10 cellular contexts compared by ENCODE assay signal in the genomic region with DNA sequence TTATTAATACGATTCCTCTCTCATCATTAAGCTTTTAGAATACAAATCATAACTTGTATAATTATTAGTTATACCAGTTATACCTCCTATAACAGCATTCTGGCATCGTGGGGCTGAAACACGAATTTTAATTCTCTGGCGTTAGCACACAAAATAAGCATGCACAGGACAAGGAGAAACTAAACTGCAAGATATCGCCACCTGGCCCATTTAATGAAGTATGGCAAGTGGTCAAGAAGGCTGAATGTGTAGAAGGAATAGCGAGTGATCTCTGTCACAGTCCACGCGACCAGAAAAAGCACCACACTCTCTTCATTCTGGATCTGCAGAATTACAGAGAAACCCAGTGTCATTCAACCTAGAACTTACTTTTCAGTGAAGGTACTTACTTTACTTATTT. TPM values are rescaled to one million over a fixed set of nuclear protein-coding genes. Genes with fewer than 3 reads are reported as not detected.
A peak's percentile ranks its signal among the peaks of the same experiment; 100 is the strongest.
DNase-seq lines count a peak whose midpoint lies in the region; ATAC-seq, FAIRE-seq and TF ChIP-seq lines count a peak whose summit lies in the region.
"Had no signal": no experiment of that assay in that cellular context is flagged by ENCODE, and none has a peak within 500 bp of the region (broad histone marks: within the 10 kb centered on the region; RNA-seq: fewer than 3 reads in every experiment).

No MANE protein-coding gene starts in this region.

- peak; percentile 77; a peak in 5 of 6 replicates for ATAC-seq in A549
- peak; percentile 55 for ATAC-seq in GM18498 (IDR thresholded peaks at IDR 0.05; ENCODE audit: unreplicated experiment)
- ATAC-seq in HG03039 (IDR thresholded peaks at IDR 0.05; ENCODE audit: unreplicated experiment): no peak
- no peak for ATAC-seq in activated T-cell treated with anti-CD3 and anti-CD28 coated beads, Interleukin-2, amount 50 U/mL, for 72 hours (replicated peaks in 1 of 2)
- ATAC-seq in GM19395 (IDR thresholded peaks at IDR 0.05; ENCODE audit: unreplicated experiment): no peak

- 75% methylated on average over 8 of the region's 8 CpGs for WGBS in A549 (ENCODE audit: missing lambda C conversion rate)

- no peak for FAIRE-seq in A549 (lab: Jason Lieb, UNC)

- no peak for TF ChIP-seq EP300 in A549 (IDR thresholded peaks at IDR 0.05)

- H3K27me3 Mint-ChIP-seq in activated T-cell treated with anti-CD3 and anti-CD28 coated beads, Interleukin-2, amount 50 U/mL, for 72 hours (ENCODE audit: low read depth): no peaks in the 10 kb centered on the region
- H3K27me3 Mint-ChIP-seq: activated naive CD4-positive, alpha-beta T cell treated with anti-CD3 and anti-CD28 coated beads, Interleukin-2, amount 50 U/mL, for 24 hours had no signal

- TF ChIP-seq POLR2A in A549 (IDR thresholded peaks at IDR 0.05; ENCODE audit: low read length): no peak

- POLR2A ChIA-PET in A549 (lab: Yijun Ruan, JAX): no interaction called here

- DNase-seq in A549 (ENCODE audit: low read depth in 1 of 2, low spot score in 1 of 2) (peak; percentile 35 to 40), NOMO-1 treated with dmso at 0.1 percent for 144 hours (lab: John Stamatoyannopoulos, UW; ENCODE audit: unreplicated experiment) (peak; percentile 37), fibroblast of peridontal ligament (ENCODE audit: extremely low read depth) (peak; percentile 45), NCI-H1417 treated with DMSO at 0.1 percent for 48 hours (lab: John Stamatoyannopoulos, UW) (no peak)
- DNase-seq in activated T-cell treated with anti-CD3 and anti-CD28 coated beads, Interleukin-2, amount 50 U/mL, for 72 hours: no peak
- DNase-seq: substantia nigra had no signal

- H3K4me2 ChIP-seq in A549: no peak overlapping the region

- TF ChIP-seq CTCF in A549 (IDR thresholded peaks at IDR 0.05): peak; percentile 29; the same call in 2 of the 3 replicates

- peak; percentile 51 to 58; a peak in 4 of 5 replicates for TF ChIP-seq RAD21 in A549 (conservative IDR thresholded peaks at IDR 0.05 in 1 of 2, IDR thresholded peaks at IDR 0.05 in 1 of 2)

- H3K9me3 ChIP-seq in A549: no peaks in the 10 kb centered on the region

- no peak overlapping the region for H3K4me3 Mint-ChIP-seq in activated T-cell treated with anti-CD3 and anti-CD28 coated beads, Interleukin-2, amount 50 U/mL, for 72 hours
- H3K4me3 Mint-ChIP-seq: activated naive CD4-positive, alpha-beta T cell treated with anti-CD3 and anti-CD28 coated beads, Interleukin-2, amount 50 U/mL, for 24 hours had no signal

- no peak overlapping the region for H3K27ac Mint-ChIP-seq in activated T-cell treated with anti-CD3 and anti-CD28 coated beads, Interleukin-2, amount 50 U/mL, for 72 hours
- H3K27ac Mint-ChIP-seq: activated naive CD4-positive, alpha-beta T cell treated with anti-CD3 and anti-CD28 coated beads, Interleukin-2, amount 50 U/mL, for 24 hours had no signal

- no peaks in the 10 kb centered on the region for H3K4me1 ChIP-seq in A549

- CTCF ChIA-PET in A549 (lab: Yijun Ruan, JAX): interaction anchor here (0.7 to 2.2 kb wide), 11 partner anchors 34 to 515 kb away, joined by 3 to 13 read pairs (median 4); partner anchors contain the start of gene ST8SIA6

- H3K4me1 Mint-ChIP-seq in activated T-cell treated with anti-CD3 and anti-CD28 coated beads, Interleukin-2, amount 50 U/mL, for 72 hours (ENCODE audit: low read depth): no peaks in the 10 kb centered on the region
- H3K4me1 Mint-ChIP-seq: activated naive CD4-positive, alpha-beta T cell treated with anti-CD3 and anti-CD28 coated beads, Interleukin-2, amount 50 U/mL, for 24 hours had no signal

- H3K27ac ChIP-seq in A549: no peak overlapping the region

- no peaks in the 10 kb centered on the region for H3K36me3 Mint-ChIP-seq in activated T-cell treated with anti-CD3 and anti-CD28 coated beads, Interleukin-2, amount 50 U/mL, for 72 hours (ENCODE audit: insufficient read depth in 2 of 2)
- H3K36me3 Mint-ChIP-seq: activated naive CD4-positive, alpha-beta T cell treated with anti-CD3 and anti-CD28 coated beads, Interleukin-2, amount 50 U/mL, for 24 hours had no signal

- no peak overlapping the region for H3K4me3 ChIP-seq in A549

- H3K9me3 Mint-ChIP-seq in activated T-cell treated with anti-CD3 and anti-CD28 coated beads, Interleukin-2, amount 50 U/mL, for 72 hours: no peaks in the 10 kb centered on the region
- H3K9me3 Mint-ChIP-seq: activated naive CD4-positive, alpha-beta T cell treated with anti-CD3 and anti-CD28 coated beads, Interleukin-2, amount 50 U/mL, for 24 hours had no signal

TF ChIP-seq in A549, 52 proteins besides CTCF, POLR2A, EP300 and RAD21:
- TF ChIP-seq KDM1A (IDR thresholded peaks at IDR 0.05; ENCODE audit: low read depth) (no peak), GATA3 (IDR thresholded peaks at IDR 0.05; ENCODE audit: borderline replicate concordance) (no peak), SMC3 (IDR thresholded peaks at IDR 0.05) (peak; percentile 66)

RNA-seq across cellular contexts. Expression of gene HACD1, which starts 18.1 kb away (rescaled TPM):
- polyA plus RNA-seq in A549 (2011; rRNA removed) (74.1 and 92.1 TPM in 2 replicates), A549 (2017; fragmentation: RNase III; extraction: RNeasy Plus Mini Kit Qiagen cat#74134 plus additional on column Dnase treatment) (44.9 to 49.1 TPM (median 48.6 TPM) in 3 replicates)
- polyA plus RNA-seq in A549 (2012; cell fraction: cytosol; rRNA removed): 25.8 and 29.8 TPM in 2 replicates
- polyA plus RNA-seq in A549 (2012; cell fraction: nucleus; rRNA removed): 16.4 and 30.2 TPM in 2 replicates
- 19.4 and 20.1 TPM in 2 replicates for polyA minus RNA-seq in A549 (2011; rRNA and poly(A)+ RNA removed)
- 1 to 10 TPM; 4.2 to 5.4 TPM for total RNA-seq in activated T-cell treated with anti-CD3 and anti-CD28 coated beads, Interleukin-2, amount 50 U/mL, for 72 hours

RNA-seq across cellular contexts. Expression of gene STAM, which starts 44.9 kb away (rescaled TPM):
- polyA plus RNA-seq in A549 (2011; rRNA removed): 37.3 and 51.7 TPM in 2 replicates
- 18.1 and 20.2 TPM in 2 replicates for polyA plus RNA-seq in A549 (2012; cell fraction: cytosol; rRNA removed)
- polyA plus RNA-seq in A549 (2012; cell fraction: nucleus; rRNA removed): 16.5 and 17.0 TPM in 2 replicates
- 24.2 to 24.4 TPM (median 24.4 TPM) in 3 replicates for polyA plus RNA-seq in A549 (2017; fragmentation: RNase III; extraction: RNeasy Plus Mini Kit Qiagen cat#74134 plus additional on column Dnase treatment)
- polyA minus RNA-seq in A549 (2011; rRNA and poly(A)+ RNA removed): 19.1 and 24.3 TPM in 2 replicates
- total RNA-seq in activated T-cell treated with anti-CD3 and anti-CD28 coated beads, Interleukin-2, amount 50 U/mL, for 72 hours: 10 to 100 TPM; 33.3 to 36.5 TPM

Comparison
In these comparisons a context has a peak if more than half of its experiments do, and no peak if none do; other contexts are left out.
1. ATAC-seq: peak in A549 (2 of 2) and GM18498 (single experiment); none in HG03039 (single experiment), activated T-cell treated with anti-CD3 and anti-CD28 coated beads, Interleukin-2, amount 50 U/mL, for 72 hours (0 of 2) and GM19395 (single experiment).
2. DNase-seq: peak in A549 (2 of 2), NOMO-1 treated with dmso at 0.1 percent for 144 hours (single experiment) and fibroblast of peridontal ligament (single experiment); none in NCI-H1417 treated with DMSO at 0.1 percent for 48 hours (single experiment) and activated T-cell treated with anti-CD3 and anti-CD28 coated beads, Interleukin-2, amount 50 U/mL, for 72 hours (0 of 2).